1 cellular context compared by ENCODE assay signal in the genomic region with DNA sequence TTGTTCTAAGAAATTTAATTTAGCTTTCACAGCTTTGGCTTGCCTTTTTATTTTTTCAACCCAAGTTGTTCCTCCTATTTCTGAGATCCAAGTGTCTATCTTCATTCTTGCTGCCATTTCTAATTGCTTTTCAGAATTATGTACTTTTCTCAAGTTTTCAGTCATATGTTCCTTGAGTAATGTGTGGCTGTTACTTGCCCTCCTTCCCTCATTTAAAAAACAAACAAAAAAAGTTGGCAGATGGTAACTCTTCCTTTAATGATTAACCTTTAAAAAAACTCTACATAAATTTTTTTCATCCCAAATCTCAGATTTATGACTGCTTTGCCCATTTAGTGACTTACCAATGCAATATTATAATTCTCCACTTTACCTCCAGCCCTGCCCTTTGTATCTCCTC.
TF ChIP-seq lines count a peak whose summit lies in the region.

No MANE protein-coding gene starts in this region.

TF ChIP-seq in A549, 52 proteins besides CTCF, POLR2A, EP300 and RAD21 (continued from another document):
- no peak for TF ChIP-seq CBX8 (IDR thresholded peaks at IDR 0.05)
- no peak for TF ChIP-seq FOXS1 (CRISPR knock-in tag; IDR thresholded peaks at IDR 0.05)
- no peak for TF ChIP-seq HOXB5 (CRISPR knock-in tag; IDR thresholded peaks at IDR 0.05)
- TF ChIP-seq, protein P1, sequence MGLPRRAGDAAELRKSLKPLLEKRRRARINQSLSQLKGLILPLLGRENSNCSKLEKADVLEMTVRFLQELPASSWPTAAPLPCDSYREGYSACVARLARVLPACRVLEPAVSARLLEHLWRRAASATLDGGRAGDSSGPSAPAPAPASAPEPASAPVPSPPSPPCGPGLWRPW (IDR thresholded peaks at IDR 0.05): no peak
- no peak for TF ChIP-seq JUNB (IDR thresholded peaks at IDR 0.05)
- TF ChIP-seq TFCP2L1 (CRISPR knock-in tag; IDR thresholded peaks at IDR 0.05): no peak
- TF ChIP-seq TP53 (CRISPR knock-in tag; IDR thresholded peaks at IDR 0.05): no peak
- TF ChIP-seq, protein P2, sequence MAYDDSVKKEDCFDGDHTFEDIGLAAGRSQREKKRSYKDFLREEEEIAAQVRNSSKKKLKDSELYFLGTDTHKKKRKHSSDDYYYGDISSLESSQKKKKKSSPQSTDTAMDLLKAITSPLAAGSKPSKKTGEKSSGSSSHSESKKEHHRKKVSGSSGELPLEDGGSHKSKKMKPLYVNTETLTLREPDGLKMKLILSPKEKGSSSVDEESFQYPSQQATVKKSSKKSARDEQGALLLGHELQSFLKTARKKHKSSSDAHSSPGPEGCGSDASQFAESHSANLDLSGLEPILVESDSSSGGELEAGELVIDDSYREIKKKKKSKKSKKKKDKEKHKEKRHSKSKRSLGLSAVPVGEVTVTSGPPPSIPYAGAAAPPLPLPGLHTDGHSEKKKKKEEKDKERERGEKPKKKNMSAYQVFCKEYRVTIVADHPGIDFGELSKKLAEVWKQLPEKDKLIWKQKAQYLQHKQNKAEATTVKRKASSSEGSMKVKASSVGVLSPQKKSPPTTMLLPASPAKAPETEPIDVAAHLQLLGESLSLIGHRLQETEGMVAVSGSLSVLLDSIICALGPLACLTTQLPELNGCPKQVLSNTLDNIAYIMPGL (CRISPR knock-in tag; IDR thresholded peaks at IDR 0.05; ENCODE audit: borderline replicate concordance): no peak
